Comparison of ENCODE assay signal across 13 cellular contexts in genomic region chr20:17936306-17936790, GRCh38. TPM values are rescaled to one million over a fixed set of nuclear protein-coding genes. Genes with fewer than 3 reads are reported as not detected.
DNase-seq lines count a peak whose midpoint lies in the region; ATAC-seq and TF ChIP-seq lines count a peak whose summit lies in the region.
"Had no signal": no experiment of that assay in that cellular context is flagged by ENCODE, and none has a peak within 500 bp of the region (broad histone marks: within the 10 kb centered on the region; RNA-seq: fewer than 3 reads in every experiment).

No MANE protein-coding gene starts in this region.

- H3K27ac ChIP-seq in ACC112 (ENCODE audit: low read depth, low read length) (no peak overlapping the region), prostate gland (peak overlapping the region; percentile 9 to 33)

- no peaks in the 10 kb centered on the region for H3K27me3 ChIP-seq in ACC112 (ENCODE audit: insufficient read depth, low read length)
- no peaks in the 10 kb centered on the region for H3K27me3 ChIP-seq in prostate gland (replicated peaks; ENCODE audit: insufficient read depth)
- H3K27me3 ChIP-seq: dorsolateral prefrontal cortex had no signal

- no peak overlapping the region for H2AFZ ChIP-seq in ACC112 (ENCODE audit: low read length, unreplicated experiment)

- no peak overlapping the region for H3K27ac Mint-ChIP-seq in activated naive CD4-positive, alpha-beta T cell treated with anti-CD3 and anti-CD28 coated beads, Interleukin-2, amount 10 ng/mL, durations not matched to agents 7 days and 5 days
- H3K27ac Mint-ChIP-seq: activated CD8-positive, alpha-beta T cell treated with anti-CD3 and anti-CD28 coated beads, Interleukin-2, amount 10 ng/mL, durations not matched to agents 7 days and 5 days; activated naive CD4-positive, alpha-beta T cell treated with anti-CD3 and anti-CD28 coated beads for 36 hours; T-helper 2 cell treated with Interferon-gamma antibody and Interleukin-4, amounts not matched to agents 5 μg/mL and 100 μg/mL, for 36 hours had no signal

- H3K27me3 Mint-ChIP-seq in activated naive CD4-positive, alpha-beta T cell treated with anti-CD3 and anti-CD28 coated beads, Interleukin-2, amount 10 ng/mL, durations not matched to agents 7 days and 5 days: peaks cover 2% of the 10 kb centered on the region

- H3K4me1 Mint-ChIP-seq in activated naive CD4-positive, alpha-beta T cell treated with anti-CD3 and anti-CD28 coated beads, Interleukin-2, amount 10 ng/mL, durations not matched to agents 7 days and 5 days: peaks cover 18% of the 10 kb centered on the region

- no peaks in the 10 kb centered on the region for H3K9me3 Mint-ChIP-seq in activated naive CD4-positive, alpha-beta T cell treated with anti-CD3 and anti-CD28 coated beads, Interleukin-2, amount 10 ng/mL, durations not matched to agents 7 days and 5 days
- H3K9me3 Mint-ChIP-seq: T-helper 2 cell treated with Interferon-gamma antibody and Interleukin-4, amounts not matched to agents 5 μg/mL and 100 μg/mL, for 36 hours had no signal

- no peak for TF ChIP-seq POLR2A in prostate gland (IDR thresholded peaks at IDR 0.05)

- H3K36me3 Mint-ChIP-seq in activated naive CD4-positive, alpha-beta T cell treated with anti-CD3 and anti-CD28 coated beads, Interleukin-2, amount 10 ng/mL, durations not matched to agents 7 days and 5 days: peaks cover 11% of the 10 kb centered on the region

- ATAC-seq in HG03097 (IDR thresholded peaks at IDR 0.05; ENCODE audit: low FRiP score, unreplicated experiment): no peak
- ATAC-seq: activated CD8-positive, alpha-beta T cell treated with anti-CD3 and anti-CD28 coated beads, Interleukin-2, amount 10 ng/mL, durations not matched to agents 7 days and 5 days had no signal

- no peak for TF ChIP-seq CTCF in WI38 (IDR thresholded peaks at IDR 0.05; ENCODE audit: low read depth, low read length)
- TF ChIP-seq CTCF in fibroblast of pulmonary artery (IDR thresholded peaks at IDR 0.05; ENCODE audit: low read length, missing control alignments): no peak
- TF ChIP-seq CTCF in prostate gland (IDR thresholded peaks at IDR 0.05): no peak

- intact Hi-C loops in prostate gland (cut with DNase I): loop anchor here (5.0 kb wide), 2 partner anchors 39 to 434 kb away; no protein-coding TSS in a partner anchor

- WGBS in prostate gland: 53% methylated on average over 9 of the region's 9 CpGs

- DNase-seq in fibroblast of pulmonary artery (ENCODE audit: low read depth): peak; percentile 30
- DNase-seq in prostate gland (ENCODE audit: low spot score): no peak
- DNase-seq in activated naive CD4-positive, alpha-beta T cell treated with anti-CD3 and anti-CD28 coated beads, Interleukin-2, amount 10 ng/mL, durations not matched to agents 7 days and 5 days: no peak
- DNase-seq in NCI-H524 (lab: John Stamatoyannopoulos, UW): no peak
- DNase-seq in NCI-H1105 (lab: John Stamatoyannopoulos, UW): no peak
- DNase-seq: activated CD8-positive, alpha-beta T cell treated with anti-CD3 and anti-CD28 coated beads, Interleukin-2, amount 10 ng/mL, durations not matched to agents 7 days and 5 days; activated naive CD4-positive, alpha-beta T cell treated with anti-CD3 and anti-CD28 coated beads for 36 hours; dorsolateral prefrontal cortex; Kasumi-1 had no signal

- no peaks in the 10 kb centered on the region for H3K9me3 ChIP-seq in prostate gland

- CTCF ChIA-PET in activated naive CD4-positive, alpha-beta T cell treated with anti-CD3 and anti-CD28 coated beads, Interleukin-2, amount 10 ng/mL, durations not matched to agents 7 days and 5 days (lab: Charles Lee): interaction anchor here (2.1 kb wide), 1 partner anchor 431 kb away, joined by 11 read pairs; no protein-coding TSS in a partner anchor

- H3K79me2 ChIP-seq in ACC112 (ENCODE audit: control insufficient read depth, insufficient read depth, low read length, unreplicated experiment): no peaks in the 10 kb centered on the region

- H3K4me1 ChIP-seq in ACC112 (ENCODE audit: control insufficient read depth, insufficient read depth, low read length, unreplicated experiment): peaks cover 18% of the 10 kb centered on the region
- H3K4me1 ChIP-seq in prostate gland (replicated peaks): no peaks in the 10 kb centered on the region

- H3K36me3 ChIP-seq in ACC112 (ENCODE audit: insufficient read depth, low read length): no peaks in the 10 kb centered on the region
- no peaks in the 10 kb centered on the region for H3K36me3 ChIP-seq in prostate gland

- no peak overlapping the region for H3K4me3 Mint-ChIP-seq in activated naive CD4-positive, alpha-beta T cell treated with anti-CD3 and anti-CD28 coated beads, Interleukin-2, amount 10 ng/mL, durations not matched to agents 7 days and 5 days
- H3K4me3 Mint-ChIP-seq: activated CD8-positive, alpha-beta T cell treated with anti-CD3 and anti-CD28 coated beads, Interleukin-2, amount 10 ng/mL, durations not matched to agents 7 days and 5 days; activated naive CD4-positive, alpha-beta T cell treated with anti-CD3 and anti-CD28 coated beads for 36 hours; T-helper 2 cell treated with Interferon-gamma antibody and Interleukin-4, amounts not matched to agents 5 μg/mL and 100 μg/mL, for 36 hours had no signal

- H3K4me3 ChIP-seq in ACC112 (ENCODE audit: low read depth, low read length): peak overlapping the region; percentile 26; the same call in 1 of the 2 replicates
- H3K4me3 ChIP-seq in WI38 (ENCODE audit: low read depth, low read length): peak overlapping the region; percentile 35
- H3K4me3 ChIP-seq in fibroblast of pulmonary artery (replicated peaks; ENCODE audit: low read depth, low read length): no peak overlapping the region
- no peak overlapping the region for H3K4me3 ChIP-seq in prostate gland
- H3K4me3 ChIP-seq: dorsolateral prefrontal cortex had no signal

RNA-seq across cellular contexts. Expression of gene SNX5, which starts 32.2 kb away (rescaled TPM):
- total RNA-seq in prostate gland: 10 to 100 TPM; 48.3 to 84.8 TPM

RNA-seq across cellular contexts. Expression of gene MGME1, which starts 32.5 kb away (rescaled TPM):
- total RNA-seq in prostate gland: 10 to 100 TPM; 11.1 to 15.5 TPM

Comparison
In these comparisons a context has a peak if more than half of its experiments do, and no peak if none do; other contexts are left out.
1. H3K4me3 ChIP-seq: peak in ACC112 (single experiment) and WI38 (single experiment); none in fibroblast of pulmonary artery (single experiment) and prostate gland (0 of 2).